In genomic region chr20:33589059-33589458, GRCh38 we compare ENCODE assay signal across 16 cellular contexts.
"Had no signal": no experiment of that assay in that cellular context is flagged by ENCODE, and none has a peak within 500 bp of the region (broad histone marks: within the 10 kb centered on the region; RNA-seq: fewer than 3 reads in every experiment).

No MANE protein-coding gene starts in this region.

- H3K27ac ChIP-seq: brain microvascular endothelial cell, sigmoid colon, thyroid gland had no signal

- H3K36me3 ChIP-seq: brain microvascular endothelial cell, sigmoid colon, thyroid gland had no signal

- ATAC-seq: activated naive CD8-positive, alpha-beta T cell treated with anti-CD3 and anti-CD28 coated beads, Interleukin-2, amount 50 U/mL, for 24 hours; activated T-cell treated with anti-CD3 and anti-CD28 coated beads, Interleukin-2, amount 50 U/mL, for 4 hours; left ventricle myocardium superior; stimulated activated effector memory CD8-positive, alpha-beta T cell treated with anti-CD3 and anti-CD28 coated beads, Interleukin-12 subunit alpha, Interleukin-12 subunit beta, amount 100 ng/mL, for 72 hours had no signal

- H3K4me3 ChIP-seq: sigmoid colon, thyroid gland had no signal

- H3K9me3 ChIP-seq: sigmoid colon, thyroid gland had no signal

- DNase-seq: activated CD4-positive, alpha-beta T cell treated with anti-CD3 and anti-CD28 coated beads, Interleukin-2, amount 50 U/mL, for 1 hour; activated CD4-positive, CD25-positive, alpha-beta regulatory T cell treated with anti-CD3 and anti-CD28 coated beads, Interleukin-2, amount 50 U/mL, for 72 hours; activated CD8-positive, alpha-beta memory T cell treated with anti-CD3 and anti-CD28 coated beads, Interleukin-2, amount 50 U/mL, for 4 hours; activated naive CD4-positive, alpha-beta T cell treated with anti-CD3 and anti-CD28 coated beads, Interleukin-2, amount 10 ng/mL, durations not matched to agents 7 days and 5 days; activated naive CD8-positive, alpha-beta T cell treated with anti-CD3 and anti-CD28 coated beads, Interleukin-2, amount 50 U/mL, for 24 hours; activated T-cell treated with anti-CD3 and anti-CD28 coated beads, Interleukin-2, amount 50 U/mL, for 4 hours; aorta; brain microvascular endothelial cell; cortex of kidney; effector CD4-positive, alpha-beta T cell; kidney; left ventricle myocardium superior; sigmoid colon; stimulated activated CD4-positive, alpha-beta T cell treated with anti-CD3 and anti-CD28 coated beads, Interleukin-4, amount 100 ng/mL, for 24 hours; thyroid gland had no signal

- H3K27me3 ChIP-seq: brain microvascular endothelial cell, sigmoid colon, thyroid gland had no signal
